36 cellular contexts compared by ENCODE assay signal in genomic region chr4:126385954-126386353, GRCh38.
"Had no signal": no experiment of that assay in that cellular context is flagged by ENCODE, and none has a peak within 500 bp of the region (broad histone marks: within the 10 kb centered on the region; RNA-seq: fewer than 3 reads in every experiment).

No MANE protein-coding gene starts in this region.

- H3K36me3 ChIP-seq: MG63 had no signal

- H3K27me3 ChIP-seq: MG63 had no signal

- H3K9me3 ChIP-seq: MG63 had no signal

- DNase-seq: Karpas-422, Kasumi-1, MG63, MM.1S, MV-4-11, NCI-H1048, NCI-H1092, NCI-H1092 treated with DMSO at 0.1 percent for 48 hours, NCI-H1105, NCI-H1105 treated with DMSO at 0.1 percent for 48 hours, NCI-H1417, NCI-H1417 treated with DMSO at 0.1 percent for 48 hours, NCI-H1436, NCI-H1436 treated with DMSO at 0.1 percent for 48 hours, NCI-H146, NCI-H1694, NCI-H1694 treated with DMSO at 0.1 percent for 48 hours, NCI-H187, NCI-H187 treated with DMSO at 0.1 percent for 48 hours, NCI-H1930, NCI-H2029, NCI-H2029 treated with DMSO at 0.1 percent for 48 hours, NCI-H2081, NCI-H2081 treated with DMSO at 0.1 percent for 48 hours, NCI-H2107, NCI-H2171, NCI-H2171 treated with DMSO at 0.1 percent for 48 hours, NCI-H2227 treated with DMSO at 0.1 percent for 48 hours, NCI-H226, NCI-H345, NCI-H446, NCI-H446 treated with DMSO at 0.1 percent for 48 hours, NCI-H510A, NCI-H510A treated with DMSO at 0.1 percent for 48 hours, NCI-H524, NCI-H524 treated with DMSO at 0.1 percent for 48 hours had no signal

- H3K4me3 ChIP-seq: MG63 had no signal
